ENCODE assay signal across 17 cellular contexts in the genomic region with DNA sequence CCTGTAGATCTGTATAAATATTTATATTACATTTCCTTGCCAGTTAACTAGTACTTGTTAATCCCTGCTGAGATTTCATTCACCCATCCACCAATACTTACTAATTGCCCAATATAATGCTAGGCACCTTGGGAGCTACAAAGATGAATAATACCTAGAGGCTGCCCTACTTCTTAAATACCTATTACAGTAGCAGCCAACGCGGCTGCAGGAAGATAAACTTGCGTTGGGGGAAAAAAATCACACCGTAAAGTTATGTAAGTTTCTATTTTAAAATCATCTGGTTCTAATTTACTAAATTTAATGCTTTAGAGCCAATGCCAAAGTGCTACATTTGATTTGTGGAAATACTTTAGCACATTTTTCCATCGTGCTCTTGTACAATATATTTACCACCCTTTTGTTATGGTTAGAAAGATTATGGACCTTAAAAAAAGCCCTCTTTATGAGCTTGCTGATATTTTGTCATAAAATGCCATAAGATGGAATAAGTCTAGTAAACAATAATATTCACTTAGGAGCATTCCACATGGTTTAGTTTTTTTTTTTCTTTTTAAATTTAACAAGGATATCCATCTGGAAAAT.
"Had no signal": no experiment of that assay in that cellular context is flagged by ENCODE, and none has a peak within 500 bp of the region (broad histone marks: within the 10 kb centered on the region; RNA-seq: fewer than 3 reads in every experiment).

No MANE protein-coding gene starts in this region.

- H3K36me3 Mint-ChIP-seq: brain had no signal

- H3K36me3 ChIP-seq: esophagus squamous epithelium, transverse colon had no signal

- H3K27me3 Mint-ChIP-seq: activated CD4-positive, alpha-beta T cell treated with anti-CD3 and anti-CD28 coated beads, Interleukin-2, amount 10 ng/mL, durations not matched to agents 7 days and 5 days; brain; T-helper 17 cell had no signal

- H3K4me1 ChIP-seq: parathyroid adenoma, transverse colon had no signal

- DNase-seq: activated CD4-positive, alpha-beta T cell treated with anti-CD3 and anti-CD28 coated beads, Interleukin-2, amount 10 ng/mL, durations not matched to agents 7 days and 5 days; activated CD4-positive, CD25-positive, alpha-beta regulatory T cell; activated CD8-positive, alpha-beta memory T cell treated with anti-CD3 and anti-CD28 coated beads for 24 hours; activated naive CD4-positive, alpha-beta T cell treated with anti-CD3 and anti-CD28 coated beads, Interleukin-2, amount 50 U/mL, for 16 hours; cerebellar nuclear complex; dermis blood vessel endothelial cell; esophagus squamous epithelium; hippocampal formation; mesendoderm; stimulated activated CD4-positive, alpha-beta T cell treated with anti-CD3 and anti-CD28 coated beads, Interleukin-4, amount 100 ng/mL, for 4 hours; T-helper 17 cell; transverse colon had no signal

- H3K4me1 Mint-ChIP-seq: activated CD4-positive, alpha-beta T cell treated with anti-CD3 and anti-CD28 coated beads, Interleukin-2, amount 10 ng/mL, durations not matched to agents 7 days and 5 days had no signal

- H3K27ac Mint-ChIP-seq: activated CD4-positive, alpha-beta T cell treated with anti-CD3 and anti-CD28 coated beads, Interleukin-2, amount 10 ng/mL, durations not matched to agents 7 days and 5 days; activated T-helper 2 cell treated with anti-CD3 and anti-CD28 coated beads, Interferon-gamma antibody, Interleukin-2, Interleukin-4, amounts not matched to agents 10 μg/mL and 5 μg/mL and 100 μg/mL, durations not matched to agents 14 hours and 24 hours and 36 hours; brain; T-helper 17 cell had no signal

- H3K27me3 ChIP-seq: esophagus squamous epithelium, transverse colon had no signal

- H3K27ac ChIP-seq: parathyroid adenoma had no signal

- H3K9me3 ChIP-seq: transverse colon had no signal

- H3K4me3 ChIP-seq: esophagus squamous epithelium, skin epidermis, transverse colon had no signal

- H3K4me3 Mint-ChIP-seq: activated CD4-positive, alpha-beta T cell treated with anti-CD3 and anti-CD28 coated beads, Interleukin-2, amount 10 ng/mL, durations not matched to agents 7 days and 5 days; brain; neural crest cell; T-helper 17 cell had no signal

- H3K9ac ChIP-seq: parathyroid adenoma had no signal

- ATAC-seq: T-helper 17 cell had no signal
